ENCODE assay signal across 18 cellular contexts in genomic region chr19:51600940-51601575, GRCh38. TPM values are rescaled to one million over a fixed set of nuclear protein-coding genes. Genes with fewer than 3 reads are reported as not detected.
DNase-seq lines count a peak whose midpoint lies in the region; ATAC-seq, FAIRE-seq and TF ChIP-seq lines count a peak whose summit lies in the region.
"Had no signal": no experiment of that assay in that cellular context is flagged by ENCODE, and none has a peak within 500 bp of the region (broad histone marks: within the 10 kb centered on the region; RNA-seq: fewer than 3 reads in every experiment).

No MANE protein-coding gene starts in this region.

- no peaks in the 10 kb centered on the region for H4K20me1 ChIP-seq in osteoblast (ENCODE audit: insufficient read depth, low read length)

- no peaks in the 10 kb centered on the region for H3K4me1 Mint-ChIP-seq in activated naive CD8-positive, alpha-beta T cell treated with anti-CD3 and anti-CD28 coated beads, Interleukin-2, amount 10 ng/mL, durations not matched to agents 7 days and 5 days
- no peaks in the 10 kb centered on the region for H3K4me1 Mint-ChIP-seq in natural killer cell treated with Interleukin-12 subunit alpha and Interleukin-12 subunit beta and Interleukin-15 and Interleukin-18, amount 100 ng/mL, for 72 hours (ENCODE audit: low read depth in 2 of 2)

- no peaks in the 10 kb centered on the region for H3K79me2 ChIP-seq in osteoblast (ENCODE audit: insufficient read depth, low read length)

- H3K4me1 ChIP-seq in uterus (no peaks in the 10 kb centered on the region), osteoblast (ENCODE audit: insufficient read depth, low read length) (no peaks in the 10 kb centered on the region)
- H3K4me1 ChIP-seq: breast epithelium, pancreas had no signal

- peak; percentile 56 for ATAC-seq in activated naive CD8-positive, alpha-beta T cell treated with anti-CD3 and anti-CD28 coated beads, Interleukin-2, amount 10 ng/mL, durations not matched to agents 7 days and 5 days (ENCODE audit: low read depth)
- peak; percentile 66 to 77 for ATAC-seq in natural killer cell treated with Interleukin-12 subunit alpha and Interleukin-12 subunit beta and Interleukin-15 and Interleukin-18, amount 100 ng/mL, for 72 hours
- ATAC-seq: HCT116, pancreas, SK-N-SH treated with all-trans-retinoic acid at 6 μM for 48 hours had no signal

- H3K36me3 ChIP-seq in uterus, result no peaks in the 10 kb centered on the region
- no peaks in the 10 kb centered on the region for H3K36me3 ChIP-seq in osteoblast (ENCODE audit: insufficient read depth, low read length)
- H3K36me3 ChIP-seq: breast epithelium, pancreas had no signal

- H3K27ac ChIP-seq in uterus (no peak overlapping the region), osteoblast (ENCODE audit: low read depth, low read length) (no peak overlapping the region)
- H3K27ac ChIP-seq: breast epithelium, pancreas had no signal

- intact Hi-C loops in uterus (cut with DNase I; ENCODE audit: low total_unique reads), result no loop called here

- FAIRE-seq in GM18507 (lab: Jason Lieb, UNC), result peak; percentile 33
- FAIRE-seq: pancreas had no signal

- peak; percentile 62 for DNase-seq in GM10266 (ENCODE audit: extremely low spot score)
- no peak for DNase-seq in GM18507 (ENCODE audit: extremely low spot score, insufficient read length, low read depth)
- peak; percentile 35 for DNase-seq in activated naive CD8-positive, alpha-beta T cell treated with anti-CD3 and anti-CD28 coated beads, Interleukin-2, amount 10 ng/mL, durations not matched to agents 7 days and 5 days
- no peak for DNase-seq in natural killer cell treated with Interleukin-12 subunit alpha and Interleukin-12 subunit beta and Interleukin-15 and Interleukin-18, amount 100 ng/mL, for 72 hours (ENCODE audit: low spot score)
- no peak for DNase-seq in uterus
- no peak for DNase-seq in osteoblast (ENCODE audit: insufficient read length, low spot score, missing footprints)
- no peak for DNase-seq in NCI-H748 treated with DMSO at 0.1 percent for 48 hours (lab: John Stamatoyannopoulos, UW)
- DNase-seq: midbrain, NCI-H2081 treated with DMSO at 0.1 percent for 48 hours, NCI-H526 had no signal

- POLR2A ChIA-PET in activated naive CD8-positive, alpha-beta T cell treated with anti-CD3 and anti-CD28 coated beads, Interleukin-2, amount 10 ng/mL, durations not matched to agents 7 days and 5 days (lab: Charles Lee), result no interaction called here

- H3K27me3 Mint-ChIP-seq in activated naive CD8-positive, alpha-beta T cell treated with anti-CD3 and anti-CD28 coated beads, Interleukin-2, amount 10 ng/mL, durations not matched to agents 7 days and 5 days, result peaks cover 12% of the 10 kb centered on the region
- peaks cover 0 to 14% of the 10 kb centered on the region in 2 donors for H3K27me3 Mint-ChIP-seq in natural killer cell treated with Interleukin-12 subunit alpha and Interleukin-12 subunit beta and Interleukin-15 and Interleukin-18, amount 100 ng/mL, for 72 hours

- H3K27me3 ChIP-seq in uterus, result peaks cover 0 to 3% of the 10 kb centered on the region in 2 donors
- peaks cover 21% of the 10 kb centered on the region for H3K27me3 ChIP-seq in osteoblast (ENCODE audit: insufficient read depth, low read length)
- H3K27me3 ChIP-seq: pancreas had no signal

- no peak overlapping the region for H3K4me2 ChIP-seq in osteoblast (ENCODE audit: insufficient read depth, low read length)
- H3K4me2 ChIP-seq: smooth muscle cell had no signal

- no peak overlapping the region for H3K4me3 Mint-ChIP-seq in activated naive CD8-positive, alpha-beta T cell treated with anti-CD3 and anti-CD28 coated beads, Interleukin-2, amount 10 ng/mL, durations not matched to agents 7 days and 5 days
- peak overlapping the region; percentile 28 for H3K4me3 Mint-ChIP-seq in natural killer cell treated with Interleukin-12 subunit alpha and Interleukin-12 subunit beta and Interleukin-15 and Interleukin-18, amount 100 ng/mL, for 72 hours
- H3K4me3 Mint-ChIP-seq: activated naive CD8-positive, alpha-beta T cell had no signal

- TF ChIP-seq CTCF in GM10266 (IDR thresholded peaks at IDR 0.05; ENCODE audit: control insufficient read depth, insufficient read depth, low read depth, missing control alignments) (peak; percentile 15), uterus (IDR thresholded peaks at IDR 0.05) (no peak), osteoblast (IDR thresholded peaks at IDR 0.05; ENCODE audit: extremely low read depth, low read depth, low read length) (no peak)

- TF ChIP-seq POLR2A in uterus (IDR thresholded peaks at IDR 0.05), result no peak

- no peak overlapping the region for H3K4me3 ChIP-seq in uterus
- H3K4me3 ChIP-seq in osteoblast (ENCODE audit: insufficient read depth, low read length), result no peak overlapping the region
- H3K4me3 ChIP-seq: breast epithelium, pancreas, smooth muscle cell had no signal

- H3K27ac Mint-ChIP-seq in activated naive CD8-positive, alpha-beta T cell treated with anti-CD3 and anti-CD28 coated beads, Interleukin-2, amount 10 ng/mL, durations not matched to agents 7 days and 5 days, result no peak overlapping the region
- no peak overlapping the region for H3K27ac Mint-ChIP-seq in natural killer cell treated with Interleukin-12 subunit alpha and Interleukin-12 subunit beta and Interleukin-15 and Interleukin-18, amount 100 ng/mL, for 72 hours
- H3K27ac Mint-ChIP-seq: activated naive CD8-positive, alpha-beta T cell had no signal

- no peaks in the 10 kb centered on the region for H3K36me3 Mint-ChIP-seq in activated naive CD8-positive, alpha-beta T cell treated with anti-CD3 and anti-CD28 coated beads, Interleukin-2, amount 10 ng/mL, durations not matched to agents 7 days and 5 days
- peaks cover 4% of the 10 kb centered on the region for H3K36me3 Mint-ChIP-seq in natural killer cell treated with Interleukin-12 subunit alpha and Interleukin-12 subunit beta and Interleukin-15 and Interleukin-18, amount 100 ng/mL, for 72 hours

- no peak overlapping the region for H2AFZ ChIP-seq in osteoblast (ENCODE audit: low read length)

- no peaks in the 10 kb centered on the region for H3K9me3 Mint-ChIP-seq in activated naive CD8-positive, alpha-beta T cell treated with anti-CD3 and anti-CD28 coated beads, Interleukin-2, amount 10 ng/mL, durations not matched to agents 7 days and 5 days
- H3K9me3 Mint-ChIP-seq in natural killer cell treated with Interleukin-12 subunit alpha and Interleukin-12 subunit beta and Interleukin-15 and Interleukin-18, amount 100 ng/mL, for 72 hours, result no peaks in the 10 kb centered on the region

- H3K9me3 ChIP-seq in uterus (no peaks in the 10 kb centered on the region), osteoblast (ENCODE audit: low read depth, low read length) (no peaks in the 10 kb centered on the region)
- H3K9me3 ChIP-seq: breast epithelium, pancreas had no signal

RNA-seq across cellular contexts. Expression of gene SIGLEC5, which starts 29.1 kb away (rescaled TPM):
- total RNA-seq in activated naive CD8-positive, alpha-beta T cell treated with anti-CD3 and anti-CD28 coated beads, Interleukin-2, amount 10 ng/mL, durations not matched to agents 7 days and 5 days, result not detected
- total RNA-seq in natural killer cell treated with Interleukin-12 subunit alpha and Interleukin-12 subunit beta and Interleukin-15 and Interleukin-18, amount 100 ng/mL, for 72 hours, result under 1 TPM; 0.22 to 0.64 TPM
- total RNA-seq in uterus, result 1 to 10 TPM in 1 of 4 donors, under 1 TPM in 2, not detected in 1; 0.41 to 6.8 (median 0.85) TPM
- under 0.01 TPM in 1 of 2 replicates, not detected in the other for total RNA-seq in osteoblast
- total RNA-seq: activated CD8-positive, alpha-beta memory T cell treated with anti-CD3 and anti-CD28 coated beads for 36 hours; kidney epithelial cell; smooth muscle cell had no signal

RNA-seq across cellular contexts. Expression of gene ZNF175, which starts 30.0 kb away (rescaled TPM):
- total RNA-seq in activated naive CD8-positive, alpha-beta T cell treated with anti-CD3 and anti-CD28 coated beads, Interleukin-2, amount 10 ng/mL, durations not matched to agents 7 days and 5 days, result 10 to 100 TPM in 1 of 2 experiments, 1 to 10 TPM in 1; 9.5 to 15.6 TPM
- total RNA-seq in natural killer cell treated with Interleukin-12 subunit alpha and Interleukin-12 subunit beta and Interleukin-15 and Interleukin-18, amount 100 ng/mL, for 72 hours, result 10 to 100 TPM in 1 of 2 donors, 1 to 10 TPM in 1; 9.9 to 13.2 TPM
- total RNA-seq in uterus, result 10 to 100 TPM in 2 of 4 donors, 1 to 10 TPM in 2; 4.1 to 17.8 (median 9.3) TPM
- total RNA-seq in osteoblast, result 6.2 and 7.6 TPM in 2 replicates

RNA-seq across cellular contexts. Expression of gene SIGLEC14, which starts 45.6 kb away (rescaled TPM):
- total RNA-seq in activated naive CD8-positive, alpha-beta T cell treated with anti-CD3 and anti-CD28 coated beads, Interleukin-2, amount 10 ng/mL, durations not matched to agents 7 days and 5 days, result under 1 TPM; 0.33 to 0.57 TPM
- total RNA-seq in natural killer cell treated with Interleukin-12 subunit alpha and Interleukin-12 subunit beta and Interleukin-15 and Interleukin-18, amount 100 ng/mL, for 72 hours, result not detected
- total RNA-seq in uterus (1 to 10 TPM in 2 of 4 donors, under 1 TPM in 1, not detected in 1; 0.69 to 3.5 (median 1.0) TPM), osteoblast (not detected in 2 replicates)
- total RNA-seq: kidney epithelial cell, smooth muscle cell had no signal

Comparison
In these comparisons a context has a peak if more than half of its experiments do, and no peak if none do; other contexts are left out.
1. DNase-seq: peak in GM10266 (single experiment) and activated naive CD8-positive, alpha-beta T cell treated with anti-CD3 and anti-CD28 coated beads, Interleukin-2, amount 10 ng/mL, durations not matched to agents 7 days and 5 days (single experiment); none in GM18507 (single experiment), natural killer cell treated with Interleukin-12 subunit alpha and Interleukin-12 subunit beta and Interleukin-15 and Interleukin-18, amount 100 ng/mL, for 72 hours (single experiment), uterus (0 of 2), osteoblast (single experiment) and NCI-H748 treated with DMSO at 0.1 percent for 48 hours (single experiment).